ENCODE assay signal across 9 cellular contexts in the genomic region with DNA sequence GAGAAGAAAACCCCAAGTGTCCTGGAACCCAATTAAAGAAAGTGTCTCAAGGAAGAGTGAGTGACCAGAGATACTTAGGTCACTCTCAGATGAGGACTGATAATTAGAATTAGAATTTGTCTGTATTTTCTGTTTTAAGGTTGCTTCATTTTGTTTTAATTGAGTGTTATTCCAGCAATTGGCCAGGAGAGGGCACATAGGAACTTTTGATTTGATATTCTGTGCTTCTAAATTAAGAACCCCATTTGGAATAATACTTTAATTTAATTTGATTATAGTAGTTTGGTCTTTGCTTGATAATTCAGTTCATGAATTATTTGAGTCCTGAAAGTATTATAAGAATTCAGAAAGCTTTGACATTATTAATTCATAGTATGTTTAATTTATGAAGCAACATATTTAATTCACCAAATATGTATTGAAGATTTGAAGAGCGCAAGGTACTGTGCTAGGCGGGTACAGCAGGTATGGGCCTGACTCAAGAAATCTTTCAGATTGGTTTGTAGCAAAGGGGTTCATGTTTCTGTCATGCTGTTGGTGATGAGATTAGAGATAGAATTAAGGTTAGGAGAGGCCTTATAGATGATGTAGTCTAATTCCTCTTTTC. TPM values are rescaled to one million over a fixed set of nuclear protein-coding genes. Genes with fewer than 3 reads are reported as not detected.
DNase-seq lines count a peak whose midpoint lies in the region; ATAC-seq and TF ChIP-seq lines count a peak whose summit lies in the region.
"Had no signal": no experiment of that assay in that cellular context is flagged by ENCODE, and none has a peak within 500 bp of the region (broad histone marks: within the 10 kb centered on the region; RNA-seq: fewer than 3 reads in every experiment).

No MANE protein-coding gene starts in this region.

- intact Hi-C loops in spleen (cut with DNase I; ENCODE audit: low total_unique reads): no loop called here

- no peak overlapping the region for H3K9ac ChIP-seq in OCI-LY1 (ENCODE audit: low read length)
- H3K9ac ChIP-seq in fibroblast of lung (ENCODE audit: insufficient read depth, low read length): no peak overlapping the region

- peak; percentile 24 for DNase-seq in NCI-H2171 treated with DMSO at 0.1 percent for 48 hours (lab: John Stamatoyannopoulos, UW)
- no peak for DNase-seq in NCI-H2171 (lab: John Stamatoyannopoulos, UW)
- DNase-seq in fibroblast of lung (ENCODE audit: low read depth in 2 of 2): peak; percentile 11 to 42
- DNase-seq in spleen: no peak
- DNase-seq in amniotic stem cell (lab: John Stamatoyannopoulos, UW): no peak
- DNase-seq: T-helper 9 cell had no signal

- H3K9me2 ChIP-seq in OCI-LY1 (ENCODE audit: low read depth, low read length): no peaks in the 10 kb centered on the region

- H2AFZ ChIP-seq in OCI-LY1 (ENCODE audit: low read length) (no peak overlapping the region), fibroblast of lung (ENCODE audit: low read length) (no peak overlapping the region)

- no peaks in the 10 kb centered on the region for H3F3A ChIP-seq in OCI-LY1 (ENCODE audit: insufficient read depth, low read length)

- H3K9me3 ChIP-seq in OCI-LY1 (ENCODE audit: low read length): no peaks in the 10 kb centered on the region
- no peaks in the 10 kb centered on the region for H3K9me3 ChIP-seq in fibroblast of lung (ENCODE audit: control insufficient read depth, insufficient read depth, low read depth, low read length)
- H3K9me3 ChIP-seq in spleen: no peaks in the 10 kb centered on the region

- H3K79me2 ChIP-seq in OCI-LY1 (ENCODE audit: insufficient read depth, low read length): peaks cover 57% of the 10 kb centered on the region
- peaks cover 47% of the 10 kb centered on the region for H3K79me2 ChIP-seq in fibroblast of lung (ENCODE audit: control insufficient read depth, insufficient read depth, low read length)

- H3K36me3 ChIP-seq in OCI-LY1 (ENCODE audit: insufficient read depth, low read length) (peaks cover 26% of the 10 kb centered on the region; the same call in 1 of the 2 replicates), fibroblast of lung (ENCODE audit: control insufficient read depth, insufficient read depth, low read length) (no peaks in the 10 kb centered on the region), spleen (peaks cover 0 to 56% (median 3%) of the 10 kb centered on the region in 6 donors)

- ATAC-seq in GM18909 (IDR thresholded peaks at IDR 0.05; ENCODE audit: poor library complexity, unreplicated experiment) (no peak), GM21619 (IDR thresholded peaks at IDR 0.05; ENCODE audit: unreplicated experiment) (no peak)

- TF ChIP-seq POLR2A in spleen (IDR thresholded peaks at IDR 0.05): no peak

- TF ChIP-seq CTCF in OCI-LY1 (IDR thresholded peaks at IDR 0.05; ENCODE audit: low read length): peak; percentile 60
- TF ChIP-seq CTCF in fibroblast of lung (conservative IDR thresholded peaks at IDR 0.05 in 1 of 2, IDR thresholded peaks at IDR 0.05 in 1 of 2; ENCODE audit: low read depth in 1 of 2, low read length in 2 of 2): peak; percentile 29 to 64
- TF ChIP-seq CTCF in spleen (IDR thresholded peaks at IDR 0.05 in 8 of 11, conservative IDR thresholded peaks at IDR 0.05 in 3 of 11): peak in 10 of 11 experiments; percentile 4 to 73 (median 60)

- H3K4me2 ChIP-seq in OCI-LY1 (ENCODE audit: low read length) (no peak overlapping the region), fibroblast of lung (ENCODE audit: extremely low read depth, insufficient read depth, low read length) (no peak overlapping the region)

- H3K4me3 ChIP-seq in OCI-LY1 (ENCODE audit: low read depth, low read length, poor library complexity, severe bottlenecking) (no peak overlapping the region), fibroblast of lung (replicated peaks in 1 of 4; ENCODE audit: control extremely low read depth in 1 of 4, insufficient read depth in 1 of 4, low read depth in 3 of 4, low read length in 4 of 4) (no peak overlapping the region), spleen (no peak overlapping the region)

- no peak overlapping the region for H3K27ac ChIP-seq in OCI-LY1 (ENCODE audit: low read depth, low read length, poor library complexity, severe bottlenecking)
- H3K27ac ChIP-seq in fibroblast of lung (ENCODE audit: insufficient read depth, low read length): no peak overlapping the region
- no peak overlapping the region for H3K27ac ChIP-seq in spleen

- H4K20me1 ChIP-seq in OCI-LY1 (ENCODE audit: insufficient read depth, low read length): no peaks in the 10 kb centered on the region
- H4K20me1 ChIP-seq in fibroblast of lung (ENCODE audit: control insufficient read depth, extremely low read depth, insufficient read depth, low read length): no peaks in the 10 kb centered on the region

- H3K4me1 ChIP-seq in OCI-LY1 (ENCODE audit: insufficient read depth, low read length, severe bottlenecking) (peaks cover 32% of the 10 kb centered on the region), fibroblast of lung (ENCODE audit: control insufficient read depth, extremely low read depth, insufficient read depth, low read length) (no peaks in the 10 kb centered on the region), spleen (peaks cover 16 to 94% (median 48%) of the 10 kb centered on the region in 6 donors)

- WGBS in spleen, 5 donors: 92 to 96% (median 93%) methylated on average over 2 of the region's 2 CpGs

- no peaks in the 10 kb centered on the region for H3K27me3 ChIP-seq in OCI-LY1 (ENCODE audit: insufficient read depth, low read length)
- no peaks in the 10 kb centered on the region for H3K27me3 ChIP-seq in fibroblast of lung (ENCODE audit: control insufficient read depth, insufficient read depth, low read length)
- no peaks in the 10 kb centered on the region for H3K27me3 ChIP-seq in spleen (replicated peaks in 1 of 7)

RNA-seq across cellular contexts. Expression of a gene that starts 4.9 kb away (rescaled TPM):
- total RNA-seq in fibroblast of lung (16.7 and 17.8 TPM in 2 replicates), spleen (10 to 100 TPM; 11.8 to 37.9 (median 31.5) TPM)
- polyA plus RNA-seq in fibroblast of lung (42.6 and 66.6 TPM in 2 replicates), spleen (10 to 100 TPM; 37.3 to 55.0 (median 47.4) TPM)
- 49.9 and 75.4 TPM in 2 replicates for polyA plus RNA-seq in fibroblast of lung (2012)
- polyA minus RNA-seq in fibroblast of lung (ENCODE audit: low replicate concordance): 3.5 and 17.3 TPM in 2 replicates

RNA-seq across cellular contexts. Expression of a gene that starts 7.8 kb away (rescaled TPM):
- total RNA-seq in fibroblast of lung (12.1 and 13.1 TPM in 2 replicates), spleen (10 to 100 TPM; 11.5 to 16.1 (median 14.9) TPM)
- polyA plus RNA-seq in fibroblast of lung (7.7 and 11.2 TPM in 2 replicates), spleen (1 to 10 TPM; 3.2 to 4.9 (median 3.7) TPM)
- polyA plus RNA-seq in fibroblast of lung (2012): 6.9 and 10.5 TPM in 2 replicates
- polyA minus RNA-seq in fibroblast of lung (ENCODE audit: low replicate concordance): 6.7 and 34.3 TPM in 2 replicates

Comparison
In these comparisons a context has a peak if more than half of its experiments do, and no peak if none do; other contexts are left out.
1. DNase-seq: peak in NCI-H2171 treated with DMSO at 0.1 percent for 48 hours (single experiment) and fibroblast of lung (2 of 2); none in NCI-H2171 (single experiment), spleen (single experiment) and amniotic stem cell (single experiment).
2. Peak in every context shown above with its lines, with median percentiles within 50 percentile points of each other: CTCF ChIP-seq.